In the genomic region with DNA sequence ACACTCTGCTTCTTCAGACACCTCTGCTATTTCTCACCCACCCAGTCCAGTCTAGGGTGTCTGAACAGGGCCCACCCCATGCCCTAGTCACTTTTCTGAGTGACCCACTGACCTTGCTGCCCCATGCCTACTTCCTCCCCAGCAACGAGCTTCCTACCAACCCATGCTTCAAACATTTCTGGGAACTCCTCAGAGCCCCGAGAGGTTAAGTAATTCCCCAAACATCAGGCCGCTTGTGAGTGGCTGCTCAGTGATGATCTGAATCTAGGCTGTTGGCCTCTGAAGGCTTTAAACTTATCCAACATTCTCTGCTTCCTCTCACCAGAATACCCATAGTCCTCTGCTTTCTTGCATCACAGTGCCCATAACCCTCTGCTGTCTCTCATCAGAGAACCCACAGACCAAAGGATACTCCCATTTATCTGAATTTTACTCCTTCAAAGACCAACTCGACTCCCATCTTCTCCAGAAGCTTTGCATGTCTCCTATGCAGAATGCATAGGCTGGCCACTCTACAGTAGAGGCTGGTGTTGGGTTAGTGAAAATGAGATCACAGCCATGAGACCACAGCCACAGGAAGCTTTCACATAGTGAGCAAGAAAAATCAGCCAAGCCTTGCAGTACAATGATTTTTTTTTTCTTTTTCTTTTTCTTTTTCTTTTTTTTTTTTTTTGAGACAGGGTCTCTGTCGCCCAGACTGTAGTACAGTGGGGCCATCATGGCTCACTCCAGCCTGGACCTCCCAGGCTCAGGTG, we compare ENCODE assay signal across 18 cellular contexts.
A peak's percentile ranks its signal among the peaks of the same experiment; 100 is the strongest.
DNase-seq lines count a peak whose midpoint lies in the region; ATAC-seq and TF ChIP-seq lines count a peak whose summit lies in the region.
"Had no signal": no experiment of that assay in that cellular context is flagged by ENCODE, and none has a peak within 500 bp of the region (broad histone marks: within the 10 kb centered on the region; RNA-seq: fewer than 3 reads in every experiment).

No MANE protein-coding gene starts in this region.

- intact Hi-C loops in CD14-positive monocyte (cut with micrococcal nuclease) = no loop called here

- peak overlapping the region; percentile 50 for H3K27ac ChIP-seq in cingulate gyrus (ENCODE audit: low read depth, low read length)
- H3K27ac ChIP-seq: adrenal gland; BLaER1 treated with 17β-estradiol and CSF1 and Interleukin-3, amounts not matched to agents 10 nM and 100 nM; gastroesophageal sphincter; right atrium auricular region had no signal

- no peaks in the 10 kb centered on the region for H3K4me1 Mint-ChIP-seq in CD14-positive monocyte
- H3K4me1 Mint-ChIP-seq: activated CD4-positive, alpha-beta memory T cell treated with anti-CD3 and anti-CD28 coated beads, Interleukin-2, amount 10 ng/mL, durations not matched to agents 7 days and 5 days had no signal

- no peaks in the 10 kb centered on the region for H3K9me3 Mint-ChIP-seq in CD14-positive monocyte
- H3K9me3 Mint-ChIP-seq: HFFc6, neural crest cell had no signal

- no peak overlapping the region for H3K4me3 Mint-ChIP-seq in CD14-positive monocyte
- H3K4me3 Mint-ChIP-seq: activated CD4-positive, alpha-beta memory T cell treated with anti-CD3 and anti-CD28 coated beads, Interleukin-2, amount 10 ng/mL, durations not matched to agents 7 days and 5 days; HFFc6; neural crest cell had no signal

- TF ChIP-seq CTCF in CD14-positive monocyte (IDR thresholded peaks at IDR 0.05) = no peak

- DNase-seq in CD14-positive monocyte (ENCODE audit: low spot score) (no peak), Ammon's horn (ENCODE audit: low spot score) (no peak)
- DNase-seq: activated CD4-positive, alpha-beta memory T cell treated with anti-CD3 and anti-CD28 coated beads, Interleukin-2, amount 10 ng/mL, durations not matched to agents 7 days and 5 days; adrenal gland; DMS79 treated with DMSO at 0.1 percent for 48 hours; HFFc6; Kasumi-1; NCI-H187 treated with DMSO at 0.1 percent for 48 hours; NCI-H510A had no signal

- H3K27me3 Mint-ChIP-seq in CD14-positive monocyte (ENCODE audit: low read depth in 3 of 3) = peaks cover 0 to 2% (median 1%) of the 10 kb centered on the region in 3 donors
- H3K27me3 Mint-ChIP-seq: activated CD4-positive, alpha-beta memory T cell treated with anti-CD3 and anti-CD28 coated beads, Interleukin-2, amount 10 ng/mL, durations not matched to agents 7 days and 5 days had no signal

- H3K36me3 Mint-ChIP-seq in CD14-positive monocyte = no peaks in the 10 kb centered on the region

- no peak overlapping the region for H3K27ac Mint-ChIP-seq in CD14-positive monocyte
- H3K27ac Mint-ChIP-seq: activated CD4-positive, alpha-beta memory T cell treated with anti-CD3 and anti-CD28 coated beads, Interleukin-2, amount 10 ng/mL, durations not matched to agents 7 days and 5 days; HFFc6 had no signal

- ATAC-seq in GM18909 (IDR thresholded peaks at IDR 0.05; ENCODE audit: poor library complexity, unreplicated experiment) (peak; percentile 65), GM21717 (IDR thresholded peaks at IDR 0.05; ENCODE audit: unreplicated experiment) (peak; percentile 58), HG03159 (IDR thresholded peaks at IDR 0.05; ENCODE audit: unreplicated experiment) (peak; percentile 68), GM21529 (IDR thresholded peaks at IDR 0.05; ENCODE audit: unreplicated experiment) (no peak)
- ATAC-seq: gastroesophageal sphincter had no signal
